In the genomic region with DNA sequence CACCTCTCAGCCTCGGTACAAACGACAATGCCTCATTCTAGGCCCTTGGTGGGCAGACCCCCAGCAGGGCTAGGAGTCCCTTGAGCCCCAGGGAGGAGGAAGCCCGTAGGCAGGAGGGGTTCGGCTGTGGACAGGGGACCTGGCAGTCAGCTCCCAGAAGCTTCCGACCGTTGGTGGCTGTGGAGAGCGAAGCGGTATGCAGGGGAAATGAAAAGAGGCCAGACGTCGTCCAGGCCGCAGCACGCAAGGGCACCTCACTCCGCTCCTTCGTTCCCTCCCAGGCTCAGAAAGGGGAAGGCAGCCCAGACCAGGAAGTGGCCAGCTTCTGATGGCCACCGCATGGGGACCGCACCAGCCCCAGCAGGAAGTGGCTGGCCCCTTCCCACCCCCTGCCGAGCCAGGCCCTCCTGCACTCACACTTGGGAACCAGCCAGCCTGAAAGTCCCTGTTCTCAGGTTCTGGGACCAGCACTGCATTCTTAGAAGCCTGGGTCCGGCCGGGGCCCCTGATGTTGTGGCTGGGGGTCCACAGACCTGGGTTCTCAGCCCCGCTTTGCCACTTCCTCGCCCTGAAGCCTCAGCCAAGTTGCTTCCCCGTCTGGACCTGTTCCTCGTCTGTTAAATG, we compare ENCODE assay signal across 1 cellular context.
A peak's percentile ranks its signal among the peaks of the same experiment; 100 is the strongest.
TF ChIP-seq lines count a peak whose summit lies in the region.

No MANE protein-coding gene starts in this region.

TF ChIP-seq in GM12878, 131 proteins besides CTCF, POLR2A, EP300 and RAD21 (continued from another document and continues in another):
- TF ChIP-seq, protein P1, sequence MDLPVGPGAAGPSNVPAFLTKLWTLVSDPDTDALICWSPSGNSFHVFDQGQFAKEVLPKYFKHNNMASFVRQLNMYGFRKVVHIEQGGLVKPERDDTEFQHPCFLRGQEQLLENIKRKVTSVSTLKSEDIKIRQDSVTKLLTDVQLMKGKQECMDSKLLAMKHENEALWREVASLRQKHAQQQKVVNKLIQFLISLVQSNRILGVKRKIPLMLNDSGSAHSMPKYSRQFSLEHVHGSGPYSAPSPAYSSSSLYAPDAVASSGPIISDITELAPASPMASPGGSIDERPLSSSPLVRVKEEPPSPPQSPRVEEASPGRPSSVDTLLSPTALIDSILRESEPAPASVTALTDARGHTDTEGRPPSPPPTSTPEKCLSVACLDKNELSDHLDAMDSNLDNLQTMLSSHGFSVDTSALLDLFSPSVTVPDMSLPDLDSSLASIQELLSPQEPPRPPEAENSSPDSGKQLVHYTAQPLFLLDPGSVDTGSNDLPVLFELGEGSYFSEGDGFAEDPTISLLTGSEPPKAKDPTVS (IDR thresholded peaks at IDR 0.05; ENCODE audit: low read depth, low read length): no peak
- TF ChIP-seq ZNF384 (IDR thresholded peaks at IDR 0.05; ENCODE audit: borderline replicate concordance, low read depth, low read length): no peak
- TF ChIP-seq ZBED1 (IDR thresholded peaks at IDR 0.05; ENCODE audit: borderline replicate concordance): peak; percentile 61; the same call in 1 of the 2 replicates
- 0 out of 2 replicates have a peak, but pooled peaks have one; percentile 72 for TF ChIP-seq NBN (IDR thresholded peaks at IDR 0.05)
- 0 out of 2 replicates have a peak, but pooled peaks have one; percentile 57 for TF ChIP-seq TAF1 (IDR thresholded peaks at IDR 0.05; ENCODE audit: borderline replicate concordance, low read depth, low read length)
- TF ChIP-seq YBX1 (IDR thresholded peaks at IDR 0.05): no peak
- no peak for TF ChIP-seq SUZ12 (IDR thresholded peaks at IDR 0.05; ENCODE audit: unreplicated experiment)
- TF ChIP-seq STAT3 (IDR thresholded peaks at IDR 0.05; ENCODE audit: low read depth, low read length): no peak
- TF ChIP-seq PML (IDR thresholded peaks at IDR 0.05; ENCODE audit: low read length): no peak
- no peak for TF ChIP-seq ZBTB11 (CRISPR knock-in tag; IDR thresholded peaks at IDR 0.05)
- no peak for TF ChIP-seq ZBTB4 (CRISPR knock-in tag; IDR thresholded peaks at IDR 0.05)
- no peak for TF ChIP-seq FOXM1 (IDR thresholded peaks at IDR 0.05; ENCODE audit: low read depth, low read length)
- no peak for TF ChIP-seq E2F8 (IDR thresholded peaks at IDR 0.05; ENCODE audit: low read depth, partially characterized antibody)
- TF ChIP-seq, protein P2, sequence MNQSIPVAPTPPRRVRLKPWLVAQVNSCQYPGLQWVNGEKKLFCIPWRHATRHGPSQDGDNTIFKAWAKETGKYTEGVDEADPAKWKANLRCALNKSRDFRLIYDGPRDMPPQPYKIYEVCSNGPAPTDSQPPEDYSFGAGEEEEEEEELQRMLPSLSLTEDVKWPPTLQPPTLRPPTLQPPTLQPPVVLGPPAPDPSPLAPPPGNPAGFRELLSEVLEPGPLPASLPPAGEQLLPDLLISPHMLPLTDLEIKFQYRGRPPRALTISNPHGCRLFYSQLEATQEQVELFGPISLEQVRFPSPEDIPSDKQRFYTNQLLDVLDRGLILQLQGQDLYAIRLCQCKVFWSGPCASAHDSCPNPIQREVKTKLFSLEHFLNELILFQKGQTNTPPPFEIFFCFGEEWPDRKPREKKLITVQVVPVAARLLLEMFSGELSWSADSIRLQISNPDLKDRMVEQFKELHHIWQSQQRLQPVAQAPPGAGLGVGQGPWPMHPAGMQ (IDR thresholded peaks at IDR 0.05; ENCODE audit: borderline replicate concordance): no peak
- peak; percentile 34; the same call in 1 of the 2 replicates for TF ChIP-seq SMC3 (IDR thresholded peaks at IDR 0.05; ENCODE audit: borderline replicate concordance, low read length)
- no peak for TF ChIP-seq PAX8 (IDR thresholded peaks at IDR 0.05)
- TF ChIP-seq, protein P3, sequence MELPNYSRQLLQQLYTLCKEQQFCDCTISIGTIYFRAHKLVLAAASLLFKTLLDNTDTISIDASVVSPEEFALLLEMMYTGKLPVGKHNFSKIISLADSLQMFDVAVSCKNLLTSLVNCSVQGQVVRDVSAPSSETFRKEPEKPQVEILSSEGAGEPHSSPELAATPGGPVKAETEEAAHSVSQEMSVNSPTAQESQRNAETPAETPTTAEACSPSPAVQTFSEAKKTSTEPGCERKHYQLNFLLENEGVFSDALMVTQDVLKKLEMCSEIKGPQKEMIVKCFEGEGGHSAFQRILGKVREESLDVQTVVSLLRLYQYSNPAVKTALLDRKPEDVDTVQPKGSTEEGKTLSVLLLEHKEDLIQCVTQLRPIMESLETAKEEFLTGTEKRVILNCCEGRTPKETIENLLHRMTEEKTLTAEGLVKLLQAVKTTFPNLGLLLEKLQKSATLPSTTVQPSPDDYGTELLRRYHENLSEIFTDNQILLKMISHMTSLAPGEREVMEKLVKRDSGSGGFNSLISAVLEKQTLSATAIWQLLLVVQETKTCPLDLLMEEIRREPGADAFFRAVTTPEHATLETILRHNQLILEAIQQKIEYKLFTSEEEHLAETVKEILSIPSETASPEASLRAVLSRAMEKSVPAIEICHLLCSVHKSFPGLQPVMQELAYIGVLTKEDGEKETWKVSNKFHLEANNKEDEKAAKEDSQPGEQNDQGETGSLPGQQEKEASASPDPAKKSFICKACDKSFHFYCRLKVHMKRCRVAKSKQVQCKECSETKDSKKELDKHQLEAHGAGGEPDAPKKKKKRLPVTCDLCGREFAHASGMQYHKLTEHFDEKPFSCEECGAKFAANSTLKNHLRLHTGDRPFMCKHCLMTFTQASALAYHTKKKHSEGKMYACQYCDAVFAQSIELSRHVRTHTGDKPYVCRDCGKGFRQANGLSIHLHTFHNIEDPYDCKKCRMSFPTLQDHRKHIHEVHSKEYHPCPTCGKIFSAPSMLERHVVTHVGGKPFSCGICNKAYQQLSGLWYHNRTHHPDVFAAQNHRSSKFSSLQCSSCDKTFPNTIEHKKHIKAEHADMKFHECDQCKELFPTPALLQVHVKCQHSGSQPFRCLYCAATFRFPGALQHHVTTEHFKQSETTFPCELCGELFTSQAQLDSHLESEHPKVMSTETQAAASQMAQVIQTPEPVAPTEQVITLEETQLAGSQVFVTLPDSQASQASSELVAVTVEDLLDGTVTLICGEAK (IDR thresholded peaks at IDR 0.05; ENCODE audit: borderline replicate concordance): no peak; the same call in 1 of the 2 replicates
- TF ChIP-seq ATF2 (IDR thresholded peaks at IDR 0.05; ENCODE audit: low read length): no peak
- TF ChIP-seq, protein P4, sequence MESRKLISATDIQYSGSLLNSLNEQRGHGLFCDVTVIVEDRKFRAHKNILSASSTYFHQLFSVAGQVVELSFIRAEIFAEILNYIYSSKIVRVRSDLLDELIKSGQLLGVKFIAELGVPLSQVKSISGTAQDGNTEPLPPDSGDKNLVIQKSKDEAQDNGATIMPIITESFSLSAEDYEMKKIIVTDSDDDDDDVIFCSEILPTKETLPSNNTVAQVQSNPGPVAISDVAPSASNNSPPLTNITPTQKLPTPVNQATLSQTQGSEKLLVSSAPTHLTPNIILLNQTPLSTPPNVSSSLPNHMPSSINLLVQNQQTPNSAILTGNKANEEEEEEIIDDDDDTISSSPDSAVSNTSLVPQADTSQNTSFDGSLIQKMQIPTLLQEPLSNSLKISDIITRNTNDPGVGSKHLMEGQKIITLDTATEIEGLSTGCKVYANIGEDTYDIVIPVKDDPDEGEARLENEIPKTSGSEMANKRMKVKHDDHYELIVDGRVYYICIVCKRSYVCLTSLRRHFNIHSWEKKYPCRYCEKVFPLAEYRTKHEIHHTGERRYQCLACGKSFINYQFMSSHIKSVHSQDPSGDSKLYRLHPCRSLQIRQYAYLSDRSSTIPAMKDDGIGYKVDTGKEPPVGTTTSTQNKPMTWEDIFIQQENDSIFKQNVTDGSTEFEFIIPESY (IDR thresholded peaks at IDR 0.05): no peak
- peak; percentile 64 for TF ChIP-seq CREM (IDR thresholded peaks at IDR 0.05; ENCODE audit: low read depth)
- TF ChIP-seq NFIC (IDR thresholded peaks at IDR 0.05; ENCODE audit: low read depth, low read length): no peak
- TF ChIP-seq, protein P5, sequence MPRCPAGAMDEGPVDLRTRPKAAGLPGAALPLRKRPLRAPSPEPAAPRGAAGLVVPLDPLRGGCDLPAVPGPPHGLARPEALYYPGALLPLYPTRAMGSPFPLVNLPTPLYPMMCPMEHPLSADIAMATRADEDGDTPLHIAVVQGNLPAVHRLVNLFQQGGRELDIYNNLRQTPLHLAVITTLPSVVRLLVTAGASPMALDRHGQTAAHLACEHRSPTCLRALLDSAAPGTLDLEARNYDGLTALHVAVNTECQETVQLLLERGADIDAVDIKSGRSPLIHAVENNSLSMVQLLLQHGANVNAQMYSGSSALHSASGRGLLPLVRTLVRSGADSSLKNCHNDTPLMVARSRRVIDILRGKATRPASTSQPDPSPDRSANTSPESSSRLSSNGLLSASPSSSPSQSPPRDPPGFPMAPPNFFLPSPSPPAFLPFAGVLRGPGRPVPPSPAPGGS (IDR thresholded peaks at IDR 0.05; ENCODE audit: borderline replicate concordance, insufficient read depth, low read depth, low read length, poor library complexity, severe bottlenecking): peak; percentile 91
- TF ChIP-seq YY1 (IDR thresholded peaks at IDR 0.05; ENCODE audit: low read depth, low read length): peak; percentile 25; the same call in 1 of the 2 replicates
- no peak for TF ChIP-seq BMI1 (IDR thresholded peaks at IDR 0.05; ENCODE audit: borderline replicate concordance)
